9 cellular contexts compared by ENCODE assay signal in genomic region chr2:46179037-46179621, GRCh38.
DNase-seq lines count a peak whose midpoint lies in the region; TF ChIP-seq lines count a peak whose summit lies in the region.
"Had no signal": no experiment of that assay in that cellular context is flagged by ENCODE, and none has a peak within 500 bp of the region (broad histone marks: within the 10 kb centered on the region; RNA-seq: fewer than 3 reads in every experiment).

No MANE protein-coding gene starts in this region.

- no peaks in the 10 kb centered on the region for H3K9me3 ChIP-seq in fibroblast of lung (ENCODE audit: control insufficient read depth, insufficient read depth, low read depth, low read length)
- H3K9me3 ChIP-seq: neutrophil had no signal

- H3K4me1 ChIP-seq in fibroblast of lung (ENCODE audit: control insufficient read depth, extremely low read depth, insufficient read depth, low read length) (peaks cover 13% of the 10 kb centered on the region), rectal smooth muscle tissue (ENCODE audit: control insufficient read depth, insufficient read depth, low read length) (peaks cover 10% of the 10 kb centered on the region)

- H3K36me3 ChIP-seq in fibroblast of lung (ENCODE audit: control insufficient read depth, insufficient read depth, low read length), result no peaks in the 10 kb centered on the region
- H3K36me3 ChIP-seq in rectal smooth muscle tissue (ENCODE audit: control insufficient read depth, insufficient read depth, low read length), result no peaks in the 10 kb centered on the region
- H3K36me3 ChIP-seq: neutrophil had no signal

- peak overlapping the region; percentile 0 for H2AFZ ChIP-seq in fibroblast of lung (ENCODE audit: low read length)

- H3K27me3 ChIP-seq in fibroblast of lung (ENCODE audit: control insufficient read depth, insufficient read depth, low read length) (no peaks in the 10 kb centered on the region), rectal smooth muscle tissue (ENCODE audit: control insufficient read depth, insufficient read depth, low read length) (no peaks in the 10 kb centered on the region)
- H3K27me3 ChIP-seq: neutrophil had no signal

- peak; percentile 21 for DNase-seq in CMK (ENCODE audit: low read depth)
- peak; percentile 18 for DNase-seq in HK-2 (ENCODE audit: unreplicated experiment)
- DNase-seq in activated T-cell treated with anti-CD3 and anti-CD28 coated beads for 1 hour (ENCODE audit: low read depth), result peak; percentile 19
- peak; percentile 96 to 97 for DNase-seq in fibroblast of lung (ENCODE audit: low read depth in 2 of 2)
- no peak for DNase-seq in HEK293T (ENCODE audit: extremely low spot score)
- DNase-seq in iPS-NIHi11 (ENCODE audit: low spot score), result no peak
- DNase-seq in NCI-H446 treated with DMSO at 0.1 percent for 48 hours (lab: John Stamatoyannopoulos, UW), result no peak

- H4K20me1 ChIP-seq in fibroblast of lung (ENCODE audit: control insufficient read depth, extremely low read depth, insufficient read depth, low read length), result no peaks in the 10 kb centered on the region

- H3K27ac ChIP-seq in fibroblast of lung (ENCODE audit: insufficient read depth, low read length), result peak overlapping the region; percentile 86
- peak overlapping the region; percentile 47 for H3K27ac ChIP-seq in rectal smooth muscle tissue (ENCODE audit: low read depth, low read length)
- H3K27ac ChIP-seq: neutrophil had no signal

- CTCF ChIA-PET in HEK293T (lab: Yijun Ruan, JAX), result no interaction called here

- H3K79me2 ChIP-seq in fibroblast of lung (ENCODE audit: control insufficient read depth, insufficient read depth, low read length), result no peaks in the 10 kb centered on the region

- H3K4me3 ChIP-seq in fibroblast of lung (replicated peaks in 1 of 4; ENCODE audit: control extremely low read depth in 1 of 4, insufficient read depth in 1 of 4, low read depth in 3 of 4, low read length in 4 of 4) (no peak overlapping the region), rectal smooth muscle tissue (ENCODE audit: low read length) (no peak overlapping the region)

- H3K9ac ChIP-seq in fibroblast of lung (ENCODE audit: insufficient read depth, low read length) (peak overlapping the region; percentile 52), rectal smooth muscle tissue (ENCODE audit: low read length) (no peak overlapping the region)

- POLR2A ChIA-PET in HEK293T (lab: Yijun Ruan, JAX), result no interaction called here

- no peak overlapping the region for H3K4me2 ChIP-seq in fibroblast of lung (ENCODE audit: extremely low read depth, insufficient read depth, low read length)

- no peak for TF ChIP-seq CTCF in fibroblast of lung (conservative IDR thresholded peaks at IDR 0.05 in 1 of 2, IDR thresholded peaks at IDR 0.05 in 1 of 2; ENCODE audit: low read depth in 1 of 2, low read length in 2 of 2)

TF ChIP-seq in HEK293T, 16 proteins besides CTCF, POLR2A, EP300 and RAD21:
- TF ChIP-seq FOXA1 (IDR thresholded peaks at IDR 0.05) (no peak), FOXK2 (IDR thresholded peaks at IDR 0.05) (no peak), BHLHE40 (IDR thresholded peaks at IDR 0.05; ENCODE audit: borderline replicate concordance) (no peak), FOXM1 (IDR thresholded peaks at IDR 0.05; ENCODE audit: borderline replicate concordance) (no peak), LEF1 (IDR thresholded peaks at IDR 0.05; ENCODE audit: borderline replicate concordance) (no peak), ARNT (IDR thresholded peaks at IDR 0.05) (no peak), TARDBP (IDR thresholded peaks at IDR 0.05) (no peak), NFRKB (IDR thresholded peaks at IDR 0.05) (no peak), PKNOX1 (IDR thresholded peaks at IDR 0.05) (no peak), HDGF (IDR thresholded peaks at IDR 0.05; ENCODE audit: borderline replicate concordance) (no peak), SP1 (IDR thresholded peaks at IDR 0.05) (no peak), L3MBTL2 (conservative IDR thresholded peaks at IDR 0.05) (no peak), CTBP1 (IDR thresholded peaks at IDR 0.05; ENCODE audit: borderline replicate concordance) (no peak), SUZ12 (IDR thresholded peaks at IDR 0.05) (no peak), ELF4 (IDR thresholded peaks at IDR 0.05) (no peak), ZNF384 (IDR thresholded peaks at IDR 0.05) (no peak)

Comparison
In these comparisons a context has a peak if more than half of its experiments do, and no peak if none do; other contexts are left out.
1. DNase-seq: peak in CMK (single experiment), HK-2 (single experiment), activated T-cell treated with anti-CD3 and anti-CD28 coated beads for 1 hour (single experiment) and fibroblast of lung (2 of 2); none in HEK293T (single experiment), iPS-NIHi11 (single experiment) and NCI-H446 treated with DMSO at 0.1 percent for 48 hours (single experiment).